ENCODE assay signal across 19 cellular contexts in the genomic region with DNA sequence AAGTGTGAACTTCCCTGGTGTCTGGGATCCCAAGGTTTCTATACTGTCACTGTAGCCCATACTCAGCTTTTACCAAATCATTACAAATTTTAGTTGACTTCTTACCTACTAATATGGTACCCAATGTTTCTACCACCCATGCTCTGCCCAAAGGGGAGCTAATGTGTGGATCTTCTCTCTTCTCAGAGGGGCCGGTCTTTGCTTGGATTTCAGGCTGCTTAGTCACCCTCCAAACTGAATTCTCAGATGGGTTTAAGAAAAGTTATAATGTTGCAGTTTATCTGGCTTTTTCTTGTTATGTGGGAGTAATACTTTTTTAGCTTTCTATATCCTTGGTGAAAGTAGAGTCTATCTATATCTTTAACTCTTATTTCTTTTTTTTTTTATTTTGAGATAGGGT.
DNase-seq lines count a peak whose midpoint lies in the region; TF ChIP-seq lines count a peak whose summit lies in the region.
"Had no signal": no experiment of that assay in that cellular context is flagged by ENCODE, and none has a peak within 500 bp of the region (broad histone marks: within the 10 kb centered on the region; RNA-seq: fewer than 3 reads in every experiment).

No MANE protein-coding gene starts in this region.

- H3K4me3 ChIP-seq in OCI-LY3 (ENCODE audit: low read length) (peak overlapping the region; percentile 68), fibroblast of lung (replicated peaks in 1 of 4; ENCODE audit: control extremely low read depth in 1 of 4, insufficient read depth in 1 of 4, low read depth in 3 of 4, low read length in 4 of 4) (no peak overlapping the region), retinal pigment epithelial cell (ENCODE audit: low read length) (peak overlapping the region; percentile 46)
- H3K4me3 ChIP-seq: left ventricle myocardium inferior, stomach, transverse colon had no signal

- H3K36me3 ChIP-seq in OCI-LY3 (replicated peaks; ENCODE audit: low read depth, low read length) = peaks cover 5% of the 10 kb centered on the region
- no peaks in the 10 kb centered on the region for H3K36me3 ChIP-seq in fibroblast of lung (ENCODE audit: control insufficient read depth, insufficient read depth, low read length)
- H3K36me3 ChIP-seq: left ventricle myocardium inferior, stomach, transverse colon had no signal

- H3K4me2 ChIP-seq in OCI-LY3 (ENCODE audit: low read length) (peak overlapping the region; percentile 89), fibroblast of lung (ENCODE audit: extremely low read depth, insufficient read depth, low read length) (no peak overlapping the region)

- H3K4me1 ChIP-seq in OCI-LY3 (ENCODE audit: low read length) (peaks cover 57% of the 10 kb centered on the region), fibroblast of lung (ENCODE audit: control insufficient read depth, extremely low read depth, insufficient read depth, low read length) (peaks cover 10% of the 10 kb centered on the region)

- DNase-seq in ELR (ENCODE audit: low read depth) (peak; percentile 34), fibroblast of lung (ENCODE audit: low read depth in 2 of 2) (peak in 1 of 2 donors; percentile 6), retinal pigment epithelial cell (ENCODE audit: low read depth) (no peak), NK-92 (lab: John Stamatoyannopoulos, UW; ENCODE audit: unreplicated experiment) (no peak), DMS53 treated with DMSO at 0.1 percent for 48 hours (lab: John Stamatoyannopoulos, UW; ENCODE audit: unreplicated experiment) (no peak), SKM-1 (lab: John Stamatoyannopoulos, UW; ENCODE audit: unreplicated experiment) (no peak), T1000 (lab: John Stamatoyannopoulos, UW) (no peak)
- DNase-seq: activated CD8-positive, alpha-beta memory T cell treated with anti-CD3 and anti-CD28 coated beads for 24 hours; activated T-cell treated with anti-CD3 and anti-CD28 coated beads, Interleukin-2, amount 50 U/mL, for 72 hours; effector CD8-positive, alpha-beta T cell; erythroblast; foreskin melanocyte; immature natural killer cell; left ventricle myocardium inferior; NCI-H526; stimulated activated CD4-positive, alpha-beta T cell treated with anti-CD3 and anti-CD28 coated beads, Interleukin-4, amount 100 ng/mL, for 1 hour; stomach; transverse colon had no signal

- H3K27me3 ChIP-seq in OCI-LY3 (ENCODE audit: low read depth, low read length) (no peaks in the 10 kb centered on the region), fibroblast of lung (ENCODE audit: control insufficient read depth, insufficient read depth, low read length) (no peaks in the 10 kb centered on the region)
- H3K27me3 ChIP-seq: stomach, transverse colon had no signal

- no peaks in the 10 kb centered on the region for H3K79me2 ChIP-seq in OCI-LY3 (ENCODE audit: low read length)
- H3K79me2 ChIP-seq in fibroblast of lung (ENCODE audit: control insufficient read depth, insufficient read depth, low read length) = no peaks in the 10 kb centered on the region

- peak overlapping the region; percentile 64; the same call in 1 of the 2 replicates for H2AFZ ChIP-seq in OCI-LY3 (ENCODE audit: low read depth, low read length)
- H2AFZ ChIP-seq in fibroblast of lung (ENCODE audit: low read length) = no peak overlapping the region

- no peaks in the 10 kb centered on the region for H3K9me3 ChIP-seq in OCI-LY3 (ENCODE audit: insufficient read depth, low read length)
- H3K9me3 ChIP-seq in fibroblast of lung (ENCODE audit: control insufficient read depth, insufficient read depth, low read depth, low read length) = no peaks in the 10 kb centered on the region
- H3K9me3 ChIP-seq: stomach, transverse colon had no signal

- no peaks in the 10 kb centered on the region for H4K20me1 ChIP-seq in OCI-LY3 (ENCODE audit: insufficient read depth, low read length)
- no peaks in the 10 kb centered on the region for H4K20me1 ChIP-seq in fibroblast of lung (ENCODE audit: control insufficient read depth, extremely low read depth, insufficient read depth, low read length)

- H3K9ac ChIP-seq in OCI-LY3 (ENCODE audit: low read length) (no peak overlapping the region), fibroblast of lung (ENCODE audit: insufficient read depth, low read length) (no peak overlapping the region)

- H3K27ac ChIP-seq in OCI-LY3 (ENCODE audit: low read length) = peak overlapping the region; percentile 84
- peak overlapping the region; percentile 24 for H3K27ac ChIP-seq in fibroblast of lung (ENCODE audit: insufficient read depth, low read length)
- H3K27ac ChIP-seq: left ventricle myocardium inferior, stomach, transverse colon had no signal

- no peak for TF ChIP-seq CTCF in OCI-LY3 (IDR thresholded peaks at IDR 0.05; ENCODE audit: low read depth, low read length)
- TF ChIP-seq CTCF in fibroblast of lung (conservative IDR thresholded peaks at IDR 0.05 in 1 of 2, IDR thresholded peaks at IDR 0.05 in 1 of 2; ENCODE audit: low read depth in 1 of 2, low read length in 2 of 2) = no peak
- TF ChIP-seq CTCF in retinal pigment epithelial cell (conservative IDR thresholded peaks at IDR 0.05; ENCODE audit: low read depth, low read length) = no peak

Comparison
In these comparisons a context has a peak if more than half of its experiments do, and no peak if none do; other contexts are left out.
1. H3K4me3 ChIP-seq: peak in OCI-LY3 (single experiment) and retinal pigment epithelial cell (single experiment); none in fibroblast of lung (0 of 4).